14 cellular contexts compared by ENCODE assay signal in the genomic region with DNA sequence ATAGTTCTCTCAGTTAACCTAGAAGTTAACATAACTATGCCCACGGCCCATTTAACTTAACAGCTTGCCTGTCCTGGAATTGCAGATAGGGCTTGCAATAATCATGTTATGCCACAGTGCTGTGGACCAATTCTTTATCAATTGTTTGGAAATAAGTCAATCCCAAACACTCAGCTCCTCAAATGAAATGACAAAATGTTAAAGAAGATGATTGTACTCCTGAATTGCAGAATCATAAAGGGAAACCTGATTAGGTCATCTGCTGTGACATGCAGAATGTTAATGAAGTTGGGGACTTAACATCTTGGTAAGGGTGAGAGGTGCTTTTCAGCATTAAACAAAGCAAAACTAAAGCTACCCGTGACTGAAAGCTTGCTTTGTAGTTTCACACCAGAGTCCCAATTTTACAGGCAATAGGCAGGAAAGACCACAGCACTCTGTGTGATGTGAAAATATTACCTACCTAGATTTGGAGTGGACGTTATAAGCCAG.
DNase-seq lines count a peak whose midpoint lies in the region; ATAC-seq lines count a peak whose summit lies in the region.
"Had no signal": no experiment of that assay in that cellular context is flagged by ENCODE, and none has a peak within 500 bp of the region (broad histone marks: within the 10 kb centered on the region; RNA-seq: fewer than 3 reads in every experiment).

No MANE protein-coding gene starts in this region.

- H3K27me3 ChIP-seq in HAP-1 (ENCODE audit: low read depth) = no peaks in the 10 kb centered on the region
- H3K27me3 ChIP-seq in iPS-20b (ENCODE audit: insufficient read depth, low read length) = no peaks in the 10 kb centered on the region
- H3K27me3 ChIP-seq: adrenal gland had no signal

- no peak for ATAC-seq in HG03460 (IDR thresholded peaks at IDR 0.05; ENCODE audit: unreplicated experiment)
- ATAC-seq in HG03045 (IDR thresholded peaks at IDR 0.05; ENCODE audit: unreplicated experiment) = no peak
- ATAC-seq: sciatic nerve had no signal

- DNase-seq in EL (peak; percentile 2), HAP-1 (ENCODE audit: low spot score in 2 of 2) (peak; percentile 26 to 87), NCI-H748 treated with DMSO at 0.1 percent for 48 hours (lab: John Stamatoyannopoulos, UW) (peak; percentile 48), COLO668 (lab: John Stamatoyannopoulos, UW; ENCODE audit: unreplicated experiment) (no peak)
- DNase-seq in central memory CD4-positive, alpha-beta T cell = no peak
- DNase-seq: adrenal gland, GF-D8, H7, substantia nigra had no signal

- H3K27ac ChIP-seq in iPS-20b (ENCODE audit: low read length) = no peak overlapping the region
- H3K27ac ChIP-seq: adrenal gland, VCaP had no signal

- H3K4me1 ChIP-seq in HAP-1 (peaks cover 43% of the 10 kb centered on the region), iPS-20b (ENCODE audit: insufficient read depth, low read length) (peaks cover 34% of the 10 kb centered on the region)
- H3K4me1 ChIP-seq: adrenal gland had no signal

- H3K4me3 ChIP-seq in HAP-1 = peak overlapping the region; percentile 0
- H3K4me3 ChIP-seq in iPS-20b (ENCODE audit: low read length) = peak overlapping the region; percentile 20; the same call in 1 of the 2 replicates
- H3K4me3 ChIP-seq: adrenal gland had no signal

- peak overlapping the region; percentile 39; the same call in 1 of the 2 replicates for H3K9ac ChIP-seq in iPS-20b (ENCODE audit: low read depth, low read length)

- in situ Hi-C loops in HAP-1 (cut with MboI; ENCODE audit: low sequenced_read_pairs) = no loop called here

- H3K9me3 ChIP-seq in HAP-1 = no peaks in the 10 kb centered on the region
- no peaks in the 10 kb centered on the region for H3K9me3 ChIP-seq in iPS-20b (ENCODE audit: insufficient read depth, low read depth, low read length)
- H3K9me3 ChIP-seq: adrenal gland had no signal

- H3K36me3 ChIP-seq in HAP-1 (replicated peaks) (no peaks in the 10 kb centered on the region), iPS-20b (ENCODE audit: insufficient read depth, low read depth, low read length) (no peaks in the 10 kb centered on the region)
- H3K36me3 ChIP-seq: adrenal gland had no signal

Comparison
In these comparisons a context has a peak if more than half of its experiments do, and no peak if none do; other contexts are left out.
1. DNase-seq: peak in EL (single experiment), HAP-1 (2 of 2) and NCI-H748 treated with DMSO at 0.1 percent for 48 hours (single experiment); none in COLO668 (single experiment) and central memory CD4-positive, alpha-beta T cell (single experiment).